1 cellular context compared by ENCODE assay signal in genomic region chr22:16932577-16932976, GRCh38.
TF ChIP-seq lines count a peak whose summit lies in the region.

No MANE protein-coding gene starts in this region.

TF ChIP-seq in K562, 482 proteins besides CTCF, POLR2A, EP300 and RAD21:
- TF ChIP-seq ZNF134 (CRISPR knock-in tag; conservative IDR thresholded peaks at IDR 0.05) (no peak), KAT2B (IDR thresholded peaks at IDR 0.05; ENCODE audit: low read depth, low read length) (no peak), ATF3 (IDR thresholded peaks at IDR 0.05) (no peak), ATF3 (CRISPR knock-in tag; conservative IDR thresholded peaks at IDR 0.05) (no peak), KLF16 (IDR thresholded peaks at IDR 0.05) (no peak), ELF4 (CRISPR knock-in tag; IDR thresholded peaks at IDR 0.05) (no peak), E2F8 (IDR thresholded peaks at IDR 0.05; ENCODE audit: low read depth, partially characterized antibody) (no peak), STAT5B (CRISPR knock-in tag; IDR thresholded peaks at IDR 0.05) (no peak), TCFL5 (CRISPR knock-in tag; conservative IDR thresholded peaks at IDR 0.05) (no peak), E4F1 (CRISPR knock-in tag; IDR thresholded peaks at IDR 0.05; ENCODE audit: borderline replicate concordance) (no peak), ZC3H4 (CRISPR knock-in tag; IDR thresholded peaks at IDR 0.05; ENCODE audit: borderline replicate concordance) (no peak), HOMEZ (CRISPR knock-in tag; IDR thresholded peaks at IDR 0.05) (no peak)
